In the genomic region with DNA sequence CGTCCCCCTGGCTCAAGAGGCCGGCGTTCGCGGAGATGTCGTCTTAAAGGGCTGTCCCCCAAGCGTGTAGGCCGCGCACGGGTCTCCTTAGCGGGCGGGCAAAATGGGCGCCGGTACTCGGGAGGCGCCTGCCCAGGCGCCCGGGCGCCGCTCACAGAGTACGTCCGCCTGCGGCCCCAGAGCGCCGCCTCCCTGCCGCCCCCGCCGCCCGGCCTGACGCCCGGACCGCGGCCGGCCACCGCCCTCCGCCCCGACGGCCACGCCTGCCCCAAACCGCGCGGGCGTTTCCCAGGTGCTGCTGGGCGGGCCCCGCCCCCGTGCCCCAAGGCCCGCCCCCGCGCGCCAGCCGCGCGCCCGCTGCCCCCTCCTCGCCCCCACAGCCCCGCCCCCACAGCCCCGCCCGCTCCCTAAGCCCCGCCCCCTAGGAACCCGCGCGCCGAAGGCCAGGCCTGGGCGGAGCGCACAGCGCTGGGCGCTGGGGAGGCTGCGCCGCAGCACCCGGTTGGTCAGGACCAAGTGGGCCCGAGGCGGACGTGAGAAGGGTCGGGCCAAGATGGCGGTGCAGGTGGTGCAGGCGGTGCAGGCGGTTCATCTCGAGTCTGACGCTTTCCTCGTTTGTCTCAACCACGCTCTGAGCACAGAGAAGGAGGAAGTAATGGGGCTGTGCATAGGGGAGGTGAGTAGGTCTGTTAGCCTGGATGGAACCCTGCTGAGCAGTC, we compare ENCODE assay signal across 8 cellular contexts. TPM values are rescaled to one million over a fixed set of nuclear protein-coding genes. Genes with fewer than 3 reads are reported as not detected.
A peak's percentile ranks its signal among the peaks of the same experiment; 100 is the strongest.
DNase-seq lines count a peak whose midpoint lies in the region; ATAC-seq, FAIRE-seq and TF ChIP-seq lines count a peak whose summit lies in the region.

Gene BRCC3 (plus strand): TSS at position 534 of the 719 bp plus-strand sequence. CDS start 20 bp downstream, at position 554.
A gene with protein sequence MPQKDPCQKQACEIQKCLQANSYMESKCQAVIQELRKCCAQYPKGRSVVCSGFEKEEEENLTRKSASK (minus strand): TSS at position 162 of the 719 bp plus-strand sequence. CDS start 7,113 bp downstream, outside the sequence.
A gene with protein sequence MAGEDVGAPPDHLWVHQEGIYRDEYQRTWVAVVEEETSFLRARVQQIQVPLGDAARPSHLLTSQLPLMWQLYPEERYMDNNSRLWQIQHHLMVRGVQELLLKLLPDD (minus strand): TSS at position 162 of the 719 bp plus-strand sequence. CDS start 5,126 bp downstream, outside the sequence.

- TF ChIP-seq POLR2A in GM12891 (IDR thresholded peaks at IDR 0.05; ENCODE audit: low read depth, low read length): peak; percentile 63; the same call in 1 of the 2 replicates

- H3K4me3 Mint-ChIP-seq in T-cell (peak within 1 kb of the TSS; percentile 81 to 89 (median 87)), progenitor cell of endocrine pancreas (ENCODE audit: low read depth) (peak within 1 kb of the TSS; percentile 89)

- 0 to 34% (median 1%) methylated on average over 8 to 61 of the region's 81 CpGs for WGBS in adipose tissue, 3 donors

- POLR2A ChIA-PET in T-cell (lab: Charles Lee): interaction anchor here in 1 of 2 donors (1.0 kb wide), 1 partner anchor 44 kb away, joined by 3 read pairs; the partner anchor contains the start of gene FUNDC2

- H3K36me3 ChIP-seq in upper lobe of right lung: no peaks in the 10 kb centered on the region

- H3K27ac Mint-ChIP-seq in T-cell (peak within 1 kb of the TSS; percentile 87 to 90), progenitor cell of endocrine pancreas (peak within 1 kb of the TSS; percentile 97)

- H3K4me1 ChIP-seq in upper lobe of right lung: peaks cover 6% of the 10 kb centered on the region

- no peak for TF ChIP-seq CTCF in progenitor cell of endocrine pancreas (IDR thresholded peaks at IDR 0.05; ENCODE audit: unreplicated experiment)
- no peak for TF ChIP-seq CTCF in upper lobe of right lung (IDR thresholded peaks at IDR 0.05)

- peak; percentile 62 for DNase-seq in GM12891 (ENCODE audit: insufficient read length, low spot score)
- peak; percentile 87 to 99 (median 93) for DNase-seq in NCI-H1417 (lab: John Stamatoyannopoulos, UW)
- DNase-seq in T-cell: peak; percentile 37 to 71 (median 58)
- DNase-seq in left cardiac atrium: peak; percentile 84
- peak; percentile 56 for DNase-seq in progenitor cell of endocrine pancreas (ENCODE audit: low spot score, unreplicated experiment)
- DNase-seq in upper lobe of right lung: peak; percentile 91

- H3K27me3 Mint-ChIP-seq in T-cell (no peaks in the 10 kb centered on the region), progenitor cell of endocrine pancreas (no peaks in the 10 kb centered on the region)

- peak; percentile 92 for FAIRE-seq in GM12891 (lab: Jason Lieb, UNC)

- CTCF ChIA-PET in T-cell (lab: Charles Lee): interaction anchor here in 1 of 2 donors (1.0 to 2.0 kb wide), 2 partner anchors 14 to 44 kb away, joined by 4 to 10 read pairs; partner anchors contain the start of gene FUNDC2

- H3K4me3 ChIP-seq in upper lobe of right lung: peak within 1 kb of the TSS; percentile 64

- no peaks in the 10 kb centered on the region for H3K9me3 Mint-ChIP-seq in T-cell
- peaks cover 8% of the 10 kb centered on the region for H3K9me3 Mint-ChIP-seq in progenitor cell of endocrine pancreas (ENCODE audit: low read depth)

- intact Hi-C loops in left cardiac atrium (cut with DNase I) (no loop called here), upper lobe of right lung (cut with DNase I) (no loop called here)

- H3K36me3 Mint-ChIP-seq in T-cell (peaks cover 17% of the 10 kb centered on the region), progenitor cell of endocrine pancreas (ENCODE audit: insufficient read depth) (peaks cover 11% of the 10 kb centered on the region)

- ATAC-seq in HG02759 (IDR thresholded peaks at IDR 0.05; ENCODE audit: unreplicated experiment) (peak; percentile 92), T-cell (replicated peaks in 1 of 4) (peak; percentile 81 to 84 (median 84)), left cardiac atrium (peak; percentile 95 to 97), upper lobe of right lung (peak; percentile 97)

- H3K27ac ChIP-seq in adipose tissue (ENCODE audit: low read depth, low read length) (no peak within 1 kb of the TSS), upper lobe of right lung (peak within 1 kb of the TSS; percentile 85)

- H3K4me1 Mint-ChIP-seq in T-cell (peaks cover 32 to 64% (median 54%) of the 10 kb centered on the region in 3 donors), progenitor cell of endocrine pancreas (ENCODE audit: low read depth) (peaks cover 12% of the 10 kb centered on the region)

- H3K9me3 ChIP-seq in upper lobe of right lung: no peaks in the 10 kb centered on the region

- H3K27me3 ChIP-seq in upper lobe of right lung: no peaks in the 10 kb centered on the region

TF ChIP-seq in GM12891, 5 proteins besides CTCF, POLR2A, EP300 and RAD21:
- TF ChIP-seq TAF1 (IDR thresholded peaks at IDR 0.05; ENCODE audit: low read depth, low read length) (peak; percentile 78; the same call in 1 of the 2 replicates), POLR2AphosphoS5 (IDR thresholded peaks at IDR 0.05; ENCODE audit: low read depth, low read length) (peak; percentile 62), POU2F2 (IDR thresholded peaks at IDR 0.05; ENCODE audit: low read depth, low read length) (no peak), PAX5 (IDR thresholded peaks at IDR 0.05; ENCODE audit: insufficient read depth, low read length, severe bottlenecking) (no peak), SPI1 (IDR thresholded peaks at IDR 0.05; ENCODE audit: low read depth, low read length) (no peak)

RNA-seq across cellular contexts. Expression of gene BRCC3, which starts in this region (rescaled TPM):
- polyA plus RNA-seq in GM12891 (2012; ENCODE audit: low read depth, missing spikeins): 17.1 TPM
- total RNA-seq in T-cell (10 to 100 TPM; 14.2 to 17.7 (median 17.0) TPM), left cardiac atrium (10 to 100 TPM; 11.8 to 13.4 TPM), progenitor cell of endocrine pancreas (31.4 and 35.6 TPM in 2 replicates), upper lobe of right lung (16.7 TPM)
- polyA plus RNA-seq in adipose tissue: 10 to 100 TPM in 1 of 3 donors, 1 to 10 TPM in 2; 7.7 to 10.1 (median 7.8) TPM

RNA-seq across cellular contexts. Expression of the second gene that starts in this region (rescaled TPM):
- polyA plus RNA-seq in GM12891 (2012; ENCODE audit: low read depth, missing spikeins): 18.6 TPM
- total RNA-seq in T-cell (10 to 100 TPM in 1 of 5 donors, 1 to 10 TPM in 4; 3.3 to 12.7 (median 6.3) TPM), left cardiac atrium (10 to 100 TPM; 18.4 to 19.4 TPM), progenitor cell of endocrine pancreas (3.4 and 4.3 TPM in 2 replicates), upper lobe of right lung (6.6 TPM)
- polyA plus RNA-seq in adipose tissue: 10 to 100 TPM in 2 of 3 donors, 1 to 10 TPM in 1; 9.5 to 21.5 (median 12.6) TPM

RNA-seq across cellular contexts. Expression of the third gene that starts in this region (rescaled TPM):
- 33.6 TPM for polyA plus RNA-seq in GM12891 (2012; ENCODE audit: low read depth, missing spikeins)
- total RNA-seq in T-cell: 10 to 100 TPM; 11.9 to 24.0 (median 19.8) TPM
- 10 to 100 TPM; 10.1 to 31.0 (median 11.0) TPM for polyA plus RNA-seq in adipose tissue
- total RNA-seq in left cardiac atrium: 10 to 100 TPM; 51.5 to 53.6 TPM
- 13.0 and 15.4 TPM in 2 replicates for total RNA-seq in progenitor cell of endocrine pancreas
- total RNA-seq in upper lobe of right lung: 16.8 TPM
